ENCODE assay signal across 8 cellular contexts in the genomic region with DNA sequence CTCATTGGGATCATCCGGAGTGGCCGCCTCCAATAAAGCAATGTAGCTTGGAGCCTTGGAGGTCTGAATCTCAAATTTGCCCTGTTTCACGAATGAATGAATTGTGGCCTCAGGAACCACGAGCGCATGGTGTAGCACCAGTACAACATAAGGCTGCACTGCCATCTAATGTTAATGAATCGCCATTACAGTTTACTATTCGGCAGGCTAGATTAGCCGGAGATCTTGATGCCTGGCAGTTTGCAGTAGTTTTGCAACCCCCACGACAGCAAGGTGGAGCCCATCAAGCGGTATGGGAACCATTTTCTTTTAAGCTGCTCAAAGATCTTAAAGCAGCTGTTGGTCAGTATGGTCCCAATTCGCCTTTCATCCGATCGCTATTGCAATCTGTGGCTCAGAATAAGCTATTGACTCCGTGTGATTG.
DNase-seq lines count a peak whose midpoint lies in the region; ATAC-seq, FAIRE-seq and TF ChIP-seq lines count a peak whose summit lies in the region.

No MANE protein-coding gene starts in this region.

- DNase-seq in GDM1 (lab: John Stamatoyannopoulos, UW), result peak; percentile 62
- DNase-seq in LNCaP clone FGC (ENCODE audit: low read depth), result peak; percentile 80
- DNase-seq in RCC 7860 (ENCODE audit: low spot score), result peak; percentile 55
- peak; percentile 38 for DNase-seq in activated naive CD4-positive, alpha-beta T cell treated with anti-CD3 and anti-CD28 coated beads, Interleukin-2, amount 50 U/mL, for 16 hours
- peak; percentile 69 for DNase-seq in globus pallidus (ENCODE audit: low spot score)

- peaks cover 50% of the 10 kb centered on the region for H3K27me3 ChIP-seq in neutrophil

- H3K36me3 ChIP-seq in neutrophil, result no peaks in the 10 kb centered on the region

- no peaks in the 10 kb centered on the region for H3K9me3 ChIP-seq in neutrophil

- peaks cover 32 to 41% of the 10 kb centered on the region in 2 experiments for H3K4me1 ChIP-seq in neutrophil (ENCODE audit: control insufficient read depth in 1 of 2, insufficient read depth in 1 of 2, low read depth in 1 of 2, low read length in 1 of 2)

- peak; percentile 89 for TF ChIP-seq CTCF in LNCaP clone FGC (IDR thresholded peaks at IDR 0.05; ENCODE audit: control insufficient read depth, extremely low read depth, insufficient read depth)
- peak; percentile 81 for TF ChIP-seq CTCF in neutrophil (IDR thresholded peaks at IDR 0.05)

- peak overlapping the region; percentile 94 for H3K27ac ChIP-seq in neutrophil

- peak overlapping the region; percentile 61 for H3K4me3 ChIP-seq in LNCaP clone FGC (ENCODE audit: low read depth, low read length)
- peak overlapping the region in 1 of 2 experiments; percentile 54 for H3K4me3 ChIP-seq in neutrophil (ENCODE audit: low read depth in 1 of 2, low read length in 1 of 2)

- FAIRE-seq in RCC 7860 (lab: Jason Lieb, UNC), result peak; percentile 67

- ATAC-seq in GM19463 (IDR thresholded peaks at IDR 0.05; ENCODE audit: unreplicated experiment), result no peak
- ATAC-seq in GM18505 (IDR thresholded peaks at IDR 0.05; ENCODE audit: unreplicated experiment), result no peak

- TF ChIP-seq POLR2A in GM18505 (IDR thresholded peaks at IDR 0.05; ENCODE audit: borderline replicate concordance, extremely low read depth, insufficient read depth, insufficient read length), result no peak
